Comparison of ENCODE assay signal across 8 cellular contexts in the genomic region with DNA sequence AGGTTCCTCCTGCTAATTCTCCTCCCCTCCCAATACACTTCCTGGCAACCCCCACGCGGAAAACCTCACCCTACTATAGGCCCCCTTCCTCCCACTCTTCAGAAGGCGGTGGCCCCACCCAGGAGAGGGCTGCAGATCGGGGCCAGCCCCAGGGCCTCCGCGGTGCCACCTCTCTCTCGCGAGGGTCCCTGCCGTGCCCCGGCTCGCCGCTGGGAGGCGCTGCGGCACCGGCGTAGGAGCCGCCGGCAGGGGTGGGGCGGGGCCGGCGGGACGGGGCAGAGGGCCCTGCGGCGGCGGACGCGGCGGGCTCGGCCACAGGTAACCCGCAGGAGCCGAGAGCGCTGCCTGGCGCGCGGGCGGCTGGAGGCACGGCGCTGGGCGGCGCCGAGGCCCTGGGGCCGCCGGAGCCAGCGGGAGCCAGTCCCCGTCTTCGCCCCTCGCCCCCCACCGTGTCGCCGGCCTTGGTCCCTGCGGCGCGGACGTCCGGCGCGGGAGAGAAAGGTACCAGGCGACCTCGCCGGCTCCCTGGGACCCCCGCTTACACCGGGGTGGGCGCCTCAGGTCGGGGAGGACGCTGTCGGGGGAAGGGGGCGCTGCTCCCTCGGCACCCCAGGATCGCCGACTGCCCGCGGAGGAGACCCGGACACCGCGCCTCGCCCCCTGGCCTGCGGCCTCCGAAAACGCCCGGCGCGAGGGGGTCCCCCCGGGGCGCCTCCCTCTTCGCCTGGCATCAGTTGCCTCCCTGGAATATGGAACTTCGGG. TPM values are rescaled to one million over a fixed set of nuclear protein-coding genes. Genes with fewer than 3 reads are reported as not detected.
A peak's percentile ranks its signal among the peaks of the same experiment; 100 is the strongest.
DNase-seq lines count a peak whose midpoint lies in the region; ATAC-seq and TF ChIP-seq lines count a peak whose summit lies in the region.

A gene (plus strand): TSS at position 278 of the 762 bp plus-strand sequence. CDS start 133,825 bp downstream, outside the sequence.

- H3K9ac ChIP-seq in duodenal mucosa (ENCODE audit: low read depth in 1 of 2, low read length in 2 of 2) = peak within 1 kb of the TSS; percentile 32 to 42

- peak; percentile 84 for TF ChIP-seq CTCF in lung (IDR thresholded peaks at IDR 0.05; ENCODE audit: control extremely low read depth, extremely low read depth)

- H3K4me3 ChIP-seq in duodenal mucosa (ENCODE audit: low read depth in 1 of 2, low read length in 2 of 2) (peak within 1 kb of the TSS; percentile 65 to 69), lung (peak within 1 kb of the TSS; percentile 92)

- H3K4me1 ChIP-seq in duodenal mucosa (ENCODE audit: control insufficient read depth in 1 of 2, insufficient read depth in 2 of 2, low read length in 2 of 2) (peaks cover 5 to 6% of the 10 kb centered on the region in 2 donors), lung (ENCODE audit: control insufficient read depth in 2 of 2, insufficient read depth in 2 of 2, low read length in 2 of 2) (no peaks in the 10 kb centered on the region)

- H3K27ac ChIP-seq in duodenal mucosa (ENCODE audit: low read depth, low read length) = no peak within 1 kb of the TSS
- H3K27ac ChIP-seq in lung (ENCODE audit: low read depth in 1 of 2, low read length in 1 of 2) = peak within 1 kb of the TSS in 1 of 2 donors; percentile 2

- DNase-seq in ACHN = peak; percentile 61
- peak; percentile 62 for DNase-seq in NCI-H226
- peak; percentile 74 to 77 for DNase-seq in activated CD4-positive, alpha-beta T cell treated with anti-CD3 and anti-CD28 coated beads, Interleukin-2, amount 50 U/mL, for 24 hours (ENCODE audit: low read depth in 1 of 2, low spot score in 1 of 2)
- peak; percentile 78 for DNase-seq in lung (ENCODE audit: low spot score)
- DNase-seq in stimulated activated CD4-positive, alpha-beta T cell treated with anti-CD3 and anti-CD28 coated beads, TNF-alpha, amount 100 ng/mL, for 4 hours (ENCODE audit: low read depth in 3 of 3) = peak; percentile 76 to 84 (median 79)

- ATAC-seq in GM18511 (IDR thresholded peaks at IDR 0.05; ENCODE audit: unreplicated experiment) = peak; percentile 91
- peak; percentile 93 for ATAC-seq in HG03045 (IDR thresholded peaks at IDR 0.05; ENCODE audit: unreplicated experiment)
- ATAC-seq in lung (ENCODE audit: insufficient read depth, low FRiP score) = peak; percentile 98

- H3K27me3 ChIP-seq in duodenal mucosa (ENCODE audit: control insufficient read depth in 1 of 2, insufficient read depth in 2 of 2, low read length in 2 of 2) (no peaks in the 10 kb centered on the region), lung (ENCODE audit: control insufficient read depth, insufficient read depth) (no peaks in the 10 kb centered on the region)

- WGBS in lung, 2 donors = 1% methylated on average over 68 to 86 of the region's 86 CpGs

- in situ Hi-C loops in ACHN (cut with HindIII; ENCODE audit: low pct_ligation_motif_present, low pct_unique_long_range_greater_than_20kb, low sequenced_read_pairs) = no loop called here

- H3K9me3 ChIP-seq in duodenal mucosa (ENCODE audit: control insufficient read depth in 1 of 2, low read length in 2 of 2) = no peaks in the 10 kb centered on the region
- no peaks in the 10 kb centered on the region for H3K9me3 ChIP-seq in lung (ENCODE audit: control insufficient read depth in 2 of 2, insufficient read depth in 1 of 2, low read length in 1 of 2)

- H3K36me3 ChIP-seq in duodenal mucosa (ENCODE audit: control insufficient read depth in 1 of 2, insufficient read depth in 2 of 2, low read length in 2 of 2) (no peaks in the 10 kb centered on the region), lung (ENCODE audit: control insufficient read depth in 2 of 2, insufficient read depth in 2 of 2, low read length in 2 of 2) (no peaks in the 10 kb centered on the region)

RNA-seq across cellular contexts. Expression of the gene that starts here (rescaled TPM):
- total RNA-seq in lung = 10 to 100 TPM; 22.8 to 29.4 TPM
- polyA plus RNA-seq in lung = 1 to 10 TPM; 4.4 to 9.2 TPM
